Comparison of ENCODE assay signal across 8 cellular contexts in genomic region chr14:74084277-74085046, GRCh38. TPM values are rescaled to one million over a fixed set of nuclear protein-coding genes. Genes with fewer than 3 reads are reported as not detected.
DNase-seq lines count a peak whose midpoint lies in the region; ATAC-seq and TF ChIP-seq lines count a peak whose summit lies in the region.

Gene ALDH6A1 (minus strand): TSS chr14:74084453. CDS start chr14:74084394, 59 bp downstream.
A gene with protein sequence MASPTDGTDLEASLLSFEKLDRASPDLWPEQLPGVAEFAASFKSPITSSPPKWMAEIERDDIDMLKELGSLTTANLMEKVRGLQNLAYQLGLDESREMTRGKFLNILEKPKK (plus strand): TSS chr14:74084956. CDS start chr14:74084975, 19 bp downstream.

- peak within 1 kb of the TSS; percentile 89 for H3K4me2 ChIP-seq in hepatocyte

- no peaks in the 10 kb centered on the region for H3K9me3 ChIP-seq in hepatocyte (ENCODE audit: low read depth)

- H4K20me1 ChIP-seq in hepatocyte (ENCODE audit: insufficient read depth, poor library complexity, severe bottlenecking) = no peaks in the 10 kb centered on the region

- H3K36me3 ChIP-seq in hepatocyte (replicated peaks; ENCODE audit: insufficient read depth, low read depth) = no peaks in the 10 kb centered on the region

- under 1% methylated on average over 46 of the region's 46 CpGs for WGBS in hepatocyte (ENCODE audit: low lambda C conversion rate, missing lambda C conversion rate)

- TF ChIP-seq CTCF in 22Rv1 (IDR thresholded peaks at IDR 0.05) (peak; percentile 33), hepatocyte (IDR thresholded peaks at IDR 0.05; ENCODE audit: poor library complexity) (no peak)

- H3K4me3 ChIP-seq in hepatocyte = peak within 1 kb of the TSS; percentile 32

- no peaks in the 10 kb centered on the region for H3K27me3 ChIP-seq in hepatocyte

- H3K4me1 ChIP-seq in hepatocyte (ENCODE audit: insufficient read depth) = peaks cover 9% of the 10 kb centered on the region

- ATAC-seq in GM18511 (IDR thresholded peaks at IDR 0.05; ENCODE audit: unreplicated experiment) (peak; percentile 93), HG03039 (IDR thresholded peaks at IDR 0.05; ENCODE audit: unreplicated experiment) (peak; percentile 86)

- H3K79me2 ChIP-seq in hepatocyte = peaks cover 43% of the 10 kb centered on the region

- peak within 1 kb of the TSS; percentile 38 for H2AFZ ChIP-seq in hepatocyte

- peak within 1 kb of the TSS; percentile 78 for H3K27ac ChIP-seq in 22Rv1
- H3K27ac ChIP-seq in hepatocyte = peak within 1 kb of the TSS; percentile 78

- no peaks in the 10 kb centered on the region for H3K9me2 ChIP-seq in hepatocyte (replicated peaks; ENCODE audit: insufficient read depth)

- peak; percentile 99 to 100 for DNase-seq in NCI-H2081 (lab: John Stamatoyannopoulos, UW)
- peak; percentile 99 for DNase-seq in T1000 (lab: John Stamatoyannopoulos, UW)
- peak; percentile 100 for DNase-seq in astrocyte of the hippocampus (ENCODE audit: low read depth, low spot score)
- peak; percentile 100 for DNase-seq in hepatocyte (ENCODE audit: low spot score)
- DNase-seq in renal cortical epithelial cell (ENCODE audit: low read depth) = peak; percentile 100

RNA-seq across cellular contexts. Expression of gene ALDH6A1, which starts in this region (rescaled TPM):
- 72.9 and 83.8 TPM in 2 replicates for total RNA-seq in hepatocyte
- 66.5 and 76.8 TPM in 2 replicates for polyA plus RNA-seq in hepatocyte
- total RNA-seq in renal cortical epithelial cell = 15.8 and 28.0 TPM in 2 replicates

RNA-seq across cellular contexts. Expression of the second gene that starts in this region (rescaled TPM):
- total RNA-seq in hepatocyte = 14.3 and 14.4 TPM in 2 replicates
- polyA plus RNA-seq in hepatocyte = 13.5 and 13.7 TPM in 2 replicates
- 5.1 and 6.8 TPM in 2 replicates for total RNA-seq in renal cortical epithelial cell

Comparison
In these comparisons a context has a peak if more than half of its experiments do, and no peak if none do; other contexts are left out.
1. Peak in every context shown above with its lines: DNase-seq, ATAC-seq, H3K4me3 ChIP-seq and H3K27ac ChIP-seq.